31 cellular contexts compared by ENCODE assay signal in genomic region chr5:13212843-13213242, GRCh38.
"Had no signal": no experiment of that assay in that cellular context is flagged by ENCODE, and none has a peak within 500 bp of the region (broad histone marks: within the 10 kb centered on the region; RNA-seq: fewer than 3 reads in every experiment).

No MANE protein-coding gene starts in this region.

- H3K4me1 Mint-ChIP-seq: naive thymus-derived CD4-positive, alpha-beta T cell; stimulated activated effector memory CD8-positive, alpha-beta T cell treated with anti-CD3 and anti-CD28 coated beads, Interleukin-12 subunit alpha, Interleukin-12 subunit beta, amount 100 ng/mL, for 72 hours; WTC11 had no signal

- H3K36me3 ChIP-seq: esophagus squamous epithelium, gastrocnemius medialis, ovary, right lobe of liver, thyroid gland, upper lobe of left lung had no signal

- ATAC-seq: activated T-cell treated with anti-CD3 and anti-CD28 coated beads, Interleukin-2, amount 50 U/mL, for 72 hours; body of pancreas; gastrocnemius medialis; left colon; naive thymus-derived CD4-positive, alpha-beta T cell; right lobe of liver; stimulated activated effector memory CD8-positive, alpha-beta T cell treated with anti-CD3 and anti-CD28 coated beads, Interleukin-12 subunit alpha, Interleukin-12 subunit beta, amount 100 ng/mL, for 72 hours; WTC11 had no signal

- H3K27ac Mint-ChIP-seq: activated naive CD8-positive, alpha-beta T cell; activated T-cell treated with anti-CD3 and anti-CD28 coated beads, Interleukin-2, amount 50 U/mL, for 72 hours; naive thymus-derived CD4-positive, alpha-beta T cell; progenitor cell of endocrine pancreas; stimulated activated effector memory CD8-positive, alpha-beta T cell treated with anti-CD3 and anti-CD28 coated beads, Interleukin-12 subunit alpha, Interleukin-12 subunit beta, amount 100 ng/mL, for 72 hours; stimulated activated naive CD8-positive, alpha-beta T cell treated with anti-CD3 and anti-CD28 coated beads, Interleukin-15, Interleukin-2, amounts not matched to agents 100 ng/mL and 50 ng/mL, for 24 hours; WTC11 had no signal

- H3K4me3 ChIP-seq: body of pancreas, esophagus squamous epithelium, gastrocnemius medialis, ovary, right lobe of liver, thyroid gland, upper lobe of left lung had no signal

- DNase-seq: activated CD4-positive, alpha-beta T cell treated with anti-CD3 and anti-CD28 coated beads for 1 hour; activated effector memory CD4-positive, alpha-beta T cell treated with Interleukin-2 at 50 U/mL for 16 hours; activated naive CD4-positive, alpha-beta T cell treated with Interleukin-2 at 50 U/mL for 16 hours; activated T-cell treated with anti-CD3 and anti-CD28 coated beads for 4 hours; activated T-cell treated with anti-CD3 and anti-CD28 coated beads, Interleukin-2, amount 50 U/mL, for 72 hours; anterior cingulate cortex; body of pancreas; dermis blood vessel endothelial cell; effector CD4-positive, alpha-beta T cell; esophagus squamous epithelium; gastrocnemius medialis; glutamatergic neuron; left colon; mammary epithelial cell; naive thymus-derived CD4-positive, alpha-beta T cell; ovary; right lobe of liver; small intestine; stimulated activated CD4-positive, alpha-beta T cell treated with anti-CD3 and anti-CD28 coated beads, Interleukin-4, amount 100 ng/mL, for 24 hours; T-helper 2 cell; thyroid gland; upper lobe of left lung had no signal

- H3K4me3 Mint-ChIP-seq: activated naive CD8-positive, alpha-beta T cell; activated T-cell treated with anti-CD3 and anti-CD28 coated beads, Interleukin-2, amount 50 U/mL, for 72 hours; naive thymus-derived CD4-positive, alpha-beta T cell; stimulated activated effector memory CD8-positive, alpha-beta T cell treated with anti-CD3 and anti-CD28 coated beads, Interleukin-12 subunit alpha, Interleukin-12 subunit beta, amount 100 ng/mL, for 72 hours; stimulated activated naive CD8-positive, alpha-beta T cell treated with anti-CD3 and anti-CD28 coated beads, Interleukin-15, Interleukin-2, amounts not matched to agents 100 ng/mL and 50 ng/mL, for 24 hours; WTC11 had no signal

- H3K27ac ChIP-seq: body of pancreas, epithelial cell of prostate, esophagus squamous epithelium, gastrocnemius medialis, ovary, right lobe of liver, thyroid gland, upper lobe of left lung had no signal

- H3K36me3 Mint-ChIP-seq: activated naive CD8-positive, alpha-beta T cell; naive thymus-derived CD4-positive, alpha-beta T cell; stimulated activated effector memory CD8-positive, alpha-beta T cell treated with anti-CD3 and anti-CD28 coated beads, Interleukin-12 subunit alpha, Interleukin-12 subunit beta, amount 100 ng/mL, for 72 hours; WTC11 had no signal

- H3K4me1 ChIP-seq: esophagus squamous epithelium, gastrocnemius medialis, right lobe of liver, thyroid gland, upper lobe of left lung had no signal

- H3K27me3 ChIP-seq: body of pancreas, esophagus squamous epithelium, gastrocnemius medialis, ovary, right lobe of liver, thyroid gland, upper lobe of left lung had no signal

- H3K9me3 Mint-ChIP-seq: WTC11 had no signal

- FAIRE-seq: colon, endometrium, keratinocyte, small intestine had no signal

- H3K9me3 ChIP-seq: body of pancreas, esophagus squamous epithelium, gastrocnemius medialis, ovary, right lobe of liver, thyroid gland, upper lobe of left lung had no signal

- H3K27me3 Mint-ChIP-seq: activated naive CD8-positive, alpha-beta T cell; naive thymus-derived CD4-positive, alpha-beta T cell; stimulated activated naive CD8-positive, alpha-beta T cell treated with anti-CD3 and anti-CD28 coated beads, Interleukin-15, Interleukin-2, amounts not matched to agents 100 ng/mL and 50 ng/mL, for 24 hours had no signal
